23 cellular contexts compared by ENCODE assay signal in genomic region chr10:130195746-130196294, GRCh38. TPM values are rescaled to one million over a fixed set of nuclear protein-coding genes. Genes with fewer than 3 reads are reported as not detected.
A peak's percentile ranks its signal among the peaks of the same experiment; 100 is the strongest.
DNase-seq lines count a peak whose midpoint lies in the region; ATAC-seq and TF ChIP-seq lines count a peak whose summit lies in the region.
"Had no signal": no experiment of that assay in that cellular context is flagged by ENCODE, and none has a peak within 500 bp of the region (broad histone marks: within the 10 kb centered on the region; RNA-seq: fewer than 3 reads in every experiment).

No MANE protein-coding gene starts in this region.

- H3K4me2 ChIP-seq in neural cell (ENCODE audit: low read length) (no peak overlapping the region), osteoblast (ENCODE audit: insufficient read depth, low read length) (no peak overlapping the region)
- H3K4me2 ChIP-seq: BLaER1 had no signal

- peaks cover 18% of the 10 kb centered on the region for H3K27me3 Mint-ChIP-seq in endothelial cell (ENCODE audit: unreplicated experiment)
- peaks cover 20% of the 10 kb centered on the region for H3K27me3 Mint-ChIP-seq in stimulated activated naive CD8-positive, alpha-beta T cell treated with anti-CD3 and anti-CD28 coated beads, Interleukin-15, amount 100 ng/mL, for 72 hours

- H3K27ac ChIP-seq in neural cell (ENCODE audit: low read length) (peak overlapping the region; percentile 71), osteoblast (ENCODE audit: low read depth, low read length) (no peak overlapping the region), spleen (no peak overlapping the region)
- H3K27ac ChIP-seq: BLaER1 had no signal

- TF ChIP-seq POLR2A in spleen (IDR thresholded peaks at IDR 0.05) = no peak

- peak overlapping the region; percentile 63 for H3K9ac ChIP-seq in neural cell (ENCODE audit: low read length)
- H3K9ac ChIP-seq: BLaER1 had no signal

- peaks cover 8% of the 10 kb centered on the region for H3K36me3 Mint-ChIP-seq in endothelial cell (ENCODE audit: low read depth, unreplicated experiment)
- H3K36me3 Mint-ChIP-seq: CD4-positive, alpha-beta memory T cell; CD4-positive, CD25-positive, alpha-beta regulatory T cell; CD8-positive, alpha-beta memory T cell had no signal

- H3K27me3 ChIP-seq in neural cell (ENCODE audit: insufficient read depth, low read depth, low read length) (no peaks in the 10 kb centered on the region), osteoblast (ENCODE audit: insufficient read depth, low read length) (no peaks in the 10 kb centered on the region), spleen (replicated peaks in 1 of 7) (peaks cover 0 to 13% (median 3%) of the 10 kb centered on the region in 7 donors)
- H3K27me3 ChIP-seq: BE2C, BLaER1 had no signal

- H3K4me1 ChIP-seq in osteoblast (ENCODE audit: insufficient read depth, low read length) (peaks cover under 1% of the 10 kb centered on the region), spleen (peaks cover 0 to 5% (median 3%) of the 10 kb centered on the region in 6 donors)
- H3K4me1 ChIP-seq: BE2C, Caco-2 had no signal

- no peaks in the 10 kb centered on the region for H3K36me3 ChIP-seq in neural cell (ENCODE audit: insufficient read depth, low read length)
- H3K36me3 ChIP-seq in osteoblast (ENCODE audit: insufficient read depth, low read length) = no peaks in the 10 kb centered on the region
- no peaks in the 10 kb centered on the region for H3K36me3 ChIP-seq in spleen
- H3K36me3 ChIP-seq: BE2C, BLaER1 had no signal

- no peak overlapping the region for H3K4me3 Mint-ChIP-seq in endothelial cell (ENCODE audit: unreplicated experiment)
- no peak overlapping the region for H3K4me3 Mint-ChIP-seq in stimulated activated naive CD8-positive, alpha-beta T cell treated with anti-CD3 and anti-CD28 coated beads, Interleukin-15, amount 100 ng/mL, for 72 hours
- H3K4me3 Mint-ChIP-seq: CD14-positive monocyte; CD4-positive, alpha-beta memory T cell; CD4-positive, CD25-positive, alpha-beta regulatory T cell; CD8-positive, alpha-beta memory T cell had no signal

- no peaks in the 10 kb centered on the region for H4K20me1 ChIP-seq in neural cell (ENCODE audit: insufficient read depth)
- no peaks in the 10 kb centered on the region for H4K20me1 ChIP-seq in osteoblast (ENCODE audit: insufficient read depth, low read length)
- H4K20me1 ChIP-seq: BLaER1 had no signal

- peaks cover 5% of the 10 kb centered on the region for H3K9me3 Mint-ChIP-seq in endothelial cell (ENCODE audit: unreplicated experiment)
- no peaks in the 10 kb centered on the region for H3K9me3 Mint-ChIP-seq in stimulated activated naive CD8-positive, alpha-beta T cell treated with anti-CD3 and anti-CD28 coated beads, Interleukin-15, amount 100 ng/mL, for 72 hours
- H3K9me3 Mint-ChIP-seq: CD4-positive, alpha-beta memory T cell; CD8-positive, alpha-beta memory T cell had no signal

- TF ChIP-seq EP300 in neural cell (conservative IDR thresholded peaks at IDR 0.05; ENCODE audit: poor library complexity, severe bottlenecking) = no peak

- H3K4me3 ChIP-seq in neural cell (ENCODE audit: low read length) = no peak overlapping the region
- no peak overlapping the region for H3K4me3 ChIP-seq in osteoblast (ENCODE audit: insufficient read depth, low read length)
- H3K4me3 ChIP-seq in spleen = no peak overlapping the region
- H3K4me3 ChIP-seq: BLaER1, GM12878 had no signal

- no peak for TF ChIP-seq RAD21 in neural cell (conservative IDR thresholded peaks at IDR 0.05)

- no peak for TF ChIP-seq CTCF in endothelial cell (IDR thresholded peaks at IDR 0.05; ENCODE audit: unreplicated experiment)
- TF ChIP-seq CTCF in neural cell (IDR thresholded peaks at IDR 0.05; ENCODE audit: poor library complexity, severe bottlenecking) = no peak
- no peak for TF ChIP-seq CTCF in osteoblast (IDR thresholded peaks at IDR 0.05; ENCODE audit: extremely low read depth, low read depth, low read length)
- no peak for TF ChIP-seq CTCF in spleen (IDR thresholded peaks at IDR 0.05 in 8 of 11, conservative IDR thresholded peaks at IDR 0.05 in 3 of 11)

- H3K79me2 ChIP-seq in neural cell (replicated peaks; ENCODE audit: insufficient read depth, low read length) = no peaks in the 10 kb centered on the region
- no peaks in the 10 kb centered on the region for H3K79me2 ChIP-seq in osteoblast (ENCODE audit: insufficient read depth, low read length)

- H3K27ac Mint-ChIP-seq in endothelial cell (ENCODE audit: unreplicated experiment) = peak overlapping the region; percentile 27
- no peak overlapping the region for H3K27ac Mint-ChIP-seq in stimulated activated naive CD8-positive, alpha-beta T cell treated with anti-CD3 and anti-CD28 coated beads, Interleukin-15, amount 100 ng/mL, for 72 hours
- H3K27ac Mint-ChIP-seq: CD4-positive, alpha-beta memory T cell; CD4-positive, CD25-positive, alpha-beta regulatory T cell had no signal

- 78 to 82% (median 81%) methylated on average over 7 to 10 of the region's 10 CpGs for WGBS in spleen, 5 donors

- intact Hi-C loops in spleen (cut with DNase I; ENCODE audit: low total_unique reads) = loop anchor here (10.0 kb wide), 1 partner anchor 1679 kb away; no protein-coding TSS in a partner anchor

- H3K9me3 ChIP-seq in neural cell (ENCODE audit: low read length) (no peaks in the 10 kb centered on the region), osteoblast (ENCODE audit: low read depth, low read length) (no peaks in the 10 kb centered on the region), spleen (no peaks in the 10 kb centered on the region)
- H3K9me3 ChIP-seq: BE2C, BLaER1, Caco-2 had no signal

- no peaks in the 10 kb centered on the region for H3K9me2 ChIP-seq in neural cell (ENCODE audit: insufficient read depth, low read length)

- no peak for DNase-seq in endothelial cell (ENCODE audit: low spot score)
- peak; percentile 53 for DNase-seq in osteoblast (ENCODE audit: insufficient read length, low spot score, missing footprints)
- DNase-seq in spleen = peak; percentile 54
- DNase-seq in globus pallidus (ENCODE audit: low spot score) = no peak
- DNase-seq in stimulated activated naive CD8-positive, alpha-beta T cell treated with anti-CD3 and anti-CD28 coated beads, Interleukin-15, amount 100 ng/mL, for 72 hours = no peak
- DNase-seq: 8988T; ACHN; BE2C; C1 segment of cervical spinal cord; Caco-2; Calu3; CD4-positive, CD25-positive, alpha-beta regulatory T cell; CD8-positive, alpha-beta memory T cell; DND-41; EL; GDM1 had no signal

- no peak for ATAC-seq in stimulated activated naive CD8-positive, alpha-beta T cell treated with anti-CD3 and anti-CD28 coated beads, Interleukin-15, amount 100 ng/mL, for 72 hours
- ATAC-seq in HG03045 (IDR thresholded peaks at IDR 0.05; ENCODE audit: unreplicated experiment) = no peak
- ATAC-seq in GM18511 (IDR thresholded peaks at IDR 0.05; ENCODE audit: unreplicated experiment) = no peak
- ATAC-seq: GM12878 had no signal

- H2AFZ ChIP-seq in neural cell (ENCODE audit: low read depth, low read length) (no peak overlapping the region), osteoblast (ENCODE audit: low read length) (no peak overlapping the region)

- H3F3A ChIP-seq in neural cell (ENCODE audit: insufficient read depth, low read length, poor library complexity, severe bottlenecking) = no peaks in the 10 kb centered on the region

- H3K4me1 Mint-ChIP-seq in endothelial cell (ENCODE audit: unreplicated experiment) = peaks cover 2% of the 10 kb centered on the region
- H3K4me1 Mint-ChIP-seq in stimulated activated naive CD8-positive, alpha-beta T cell treated with anti-CD3 and anti-CD28 coated beads, Interleukin-15, amount 100 ng/mL, for 72 hours = no peaks in the 10 kb centered on the region

TF ChIP-seq in neural cell, 6 proteins besides CTCF, POLR2A, EP300 and RAD21:
- no peak for TF ChIP-seq MXI1 (conservative IDR thresholded peaks at IDR 0.05; ENCODE audit: poor library complexity, severe bottlenecking)
- no peak for TF ChIP-seq POLR2AphosphoS5 (IDR thresholded peaks at IDR 0.05)
- TF ChIP-seq REST (IDR thresholded peaks at IDR 0.05; ENCODE audit: borderline replicate concordance) = no peak
- TF ChIP-seq SMC3 (conservative IDR thresholded peaks at IDR 0.05; ENCODE audit: poor library complexity) = no peak
- TF ChIP-seq EZH2 (IDR thresholded peaks at IDR 0.05; ENCODE audit: borderline replicate concordance, insufficient read depth, low read length, poor library complexity, severe bottlenecking) = no peak
- no peak for TF ChIP-seq TAF1 (IDR thresholded peaks at IDR 0.05; ENCODE audit: low read depth)
TF ChIP-seq in neural cell: peak in this region for 0.

RNA-seq across cellular contexts. Expression of gene GLRX3, which starts 59.6 kb away (rescaled TPM):
- total RNA-seq in endothelial cell (ENCODE audit: unreplicated experiment) = 111 TPM
- polyA plus RNA-seq in neural cell = 118 and 170 TPM in 2 replicates
- polyA minus RNA-seq in neural cell = 52.8 and 60.3 TPM in 2 replicates
- 70.1 and 74.9 TPM in 2 replicates for total RNA-seq in osteoblast
- 10 to 100 TPM; 32.2 to 46.3 (median 38.8) TPM for total RNA-seq in spleen
- polyA plus RNA-seq in spleen = 10 to 100 TPM; 41.5 to 63.2 (median 51.7) TPM

Comparison
In these comparisons a context has a peak if more than half of its experiments do, and no peak if none do; other contexts are left out.
1. DNase-seq: peak in osteoblast (single experiment) and spleen (single experiment); none in endothelial cell (single experiment), globus pallidus (single experiment) and stimulated activated naive CD8-positive, alpha-beta T cell treated with anti-CD3 and anti-CD28 coated beads, Interleukin-15, amount 100 ng/mL, for 72 hours (0 of 2).